ENCODE assay signal across 9 cellular contexts in genomic region chrX:151551176-151551575, GRCh38. TPM values are rescaled to one million over a fixed set of nuclear protein-coding genes. Genes with fewer than 3 reads are reported as not detected.
"Had no signal": no experiment of that assay in that cellular context is flagged by ENCODE, and none has a peak within 500 bp of the region (broad histone marks: within the 10 kb centered on the region; RNA-seq: fewer than 3 reads in every experiment).

No MANE protein-coding gene starts in this region.

RNA-seq across cellular contexts. Expression of gene PASD1, which starts 12.3 kb away (rescaled TPM):
- total RNA-seq: OCI-LY7, PC-3, PC-9, Peyer's patch, Right ventricle myocardium inferior, Right ventricle myocardium superior, RPMI7951, SJCRH30, SJSA1 had no signal
